In the genomic region with DNA sequence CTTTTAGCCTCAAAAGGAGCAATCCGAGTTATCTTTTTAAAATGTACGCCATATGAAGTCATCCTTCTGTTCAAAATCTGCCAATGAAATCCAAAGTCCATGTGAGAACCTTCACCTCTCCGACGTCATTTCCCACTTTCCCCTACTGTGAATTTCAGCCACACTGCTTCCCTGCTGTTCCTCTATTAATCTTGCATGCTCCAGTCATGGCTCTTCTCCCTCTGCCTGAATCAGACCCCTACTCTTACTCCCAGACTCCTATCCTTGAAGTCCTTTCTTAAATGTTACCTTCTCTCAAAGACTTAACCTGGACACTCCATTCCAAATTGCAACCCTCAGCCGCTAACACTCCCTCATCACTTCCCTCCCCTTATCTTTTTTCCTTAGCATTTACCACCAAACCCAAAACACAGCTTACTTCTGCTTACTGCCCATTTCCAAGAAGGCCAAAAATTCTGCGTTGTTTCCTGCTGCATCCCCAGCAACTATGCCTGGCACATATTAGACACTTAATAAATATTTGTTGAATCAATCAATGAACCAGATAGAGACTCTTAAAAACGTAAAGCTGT, we compare ENCODE assay signal across 1 cellular context.
TF ChIP-seq lines count a peak whose summit lies in the region.

No MANE protein-coding gene starts in this region.

TF ChIP-seq in GM23338, 12 proteins besides CTCF, POLR2A, EP300 and RAD21 (continued from another document):
- no peak for TF ChIP-seq ZNF331 (CRISPR knock-in tag; IDR thresholded peaks at IDR 0.05; ENCODE audit: low read depth)
- TF ChIP-seq, protein P1, sequence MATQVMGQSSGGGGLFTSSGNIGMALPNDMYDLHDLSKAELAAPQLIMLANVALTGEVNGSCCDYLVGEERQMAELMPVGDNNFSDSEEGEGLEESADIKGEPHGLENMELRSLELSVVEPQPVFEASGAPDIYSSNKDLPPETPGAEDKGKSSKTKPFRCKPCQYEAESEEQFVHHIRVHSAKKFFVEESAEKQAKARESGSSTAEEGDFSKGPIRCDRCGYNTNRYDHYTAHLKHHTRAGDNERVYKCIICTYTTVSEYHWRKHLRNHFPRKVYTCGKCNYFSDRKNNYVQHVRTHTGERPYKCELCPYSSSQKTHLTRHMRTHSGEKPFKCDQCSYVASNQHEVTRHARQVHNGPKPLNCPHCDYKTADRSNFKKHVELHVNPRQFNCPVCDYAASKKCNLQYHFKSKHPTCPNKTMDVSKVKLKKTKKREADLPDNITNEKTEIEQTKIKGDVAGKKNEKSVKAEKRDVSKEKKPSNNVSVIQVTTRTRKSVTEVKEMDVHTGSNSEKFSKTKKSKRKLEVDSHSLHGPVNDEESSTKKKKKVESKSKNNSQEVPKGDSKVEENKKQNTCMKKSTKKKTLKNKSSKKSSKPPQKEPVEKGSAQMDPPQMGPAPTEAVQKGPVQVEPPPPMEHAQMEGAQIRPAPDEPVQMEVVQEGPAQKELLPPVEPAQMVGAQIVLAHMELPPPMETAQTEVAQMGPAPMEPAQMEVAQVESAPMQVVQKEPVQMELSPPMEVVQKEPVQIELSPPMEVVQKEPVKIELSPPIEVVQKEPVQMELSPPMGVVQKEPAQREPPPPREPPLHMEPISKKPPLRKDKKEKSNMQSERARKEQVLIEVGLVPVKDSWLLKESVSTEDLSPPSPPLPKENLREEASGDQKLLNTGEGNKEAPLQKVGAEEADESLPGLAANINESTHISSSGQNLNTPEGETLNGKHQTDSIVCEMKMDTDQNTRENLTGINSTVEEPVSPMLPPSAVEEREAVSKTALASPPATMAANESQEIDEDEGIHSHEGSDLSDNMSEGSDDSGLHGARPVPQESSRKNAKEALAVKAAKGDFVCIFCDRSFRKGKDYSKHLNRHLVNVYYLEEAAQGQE (IDR thresholded peaks at IDR 0.05; ENCODE audit: unreplicated experiment): no peak
- TF ChIP-seq, protein P2, sequence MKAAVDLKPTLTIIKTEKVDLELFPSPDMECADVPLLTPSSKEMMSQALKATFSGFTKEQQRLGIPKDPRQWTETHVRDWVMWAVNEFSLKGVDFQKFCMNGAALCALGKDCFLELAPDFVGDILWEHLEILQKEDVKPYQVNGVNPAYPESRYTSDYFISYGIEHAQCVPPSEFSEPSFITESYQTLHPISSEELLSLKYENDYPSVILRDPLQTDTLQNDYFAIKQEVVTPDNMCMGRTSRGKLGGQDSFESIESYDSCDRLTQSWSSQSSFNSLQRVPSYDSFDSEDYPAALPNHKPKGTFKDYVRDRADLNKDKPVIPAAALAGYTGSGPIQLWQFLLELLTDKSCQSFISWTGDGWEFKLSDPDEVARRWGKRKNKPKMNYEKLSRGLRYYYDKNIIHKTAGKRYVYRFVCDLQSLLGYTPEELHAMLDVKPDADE (IDR thresholded peaks at IDR 0.05): no peak
- no peak for TF ChIP-seq NANOG (IDR thresholded peaks at IDR 0.05; ENCODE audit: borderline replicate concordance)
- TF ChIP-seq EZH2 (IDR thresholded peaks at IDR 0.05; ENCODE audit: low read depth, unreplicated experiment): no peak
- no peak for TF ChIP-seq POLR2AphosphoS5 (IDR thresholded peaks at IDR 0.05; ENCODE audit: low read depth)
- TF ChIP-seq ZNF114 (CRISPR knock-in tag; IDR thresholded peaks at IDR 0.05): no peak
TF ChIP-seq in GM23338: peak in this region for 0.
